ENCODE assay signal across 8 cellular contexts in the genomic region with DNA sequence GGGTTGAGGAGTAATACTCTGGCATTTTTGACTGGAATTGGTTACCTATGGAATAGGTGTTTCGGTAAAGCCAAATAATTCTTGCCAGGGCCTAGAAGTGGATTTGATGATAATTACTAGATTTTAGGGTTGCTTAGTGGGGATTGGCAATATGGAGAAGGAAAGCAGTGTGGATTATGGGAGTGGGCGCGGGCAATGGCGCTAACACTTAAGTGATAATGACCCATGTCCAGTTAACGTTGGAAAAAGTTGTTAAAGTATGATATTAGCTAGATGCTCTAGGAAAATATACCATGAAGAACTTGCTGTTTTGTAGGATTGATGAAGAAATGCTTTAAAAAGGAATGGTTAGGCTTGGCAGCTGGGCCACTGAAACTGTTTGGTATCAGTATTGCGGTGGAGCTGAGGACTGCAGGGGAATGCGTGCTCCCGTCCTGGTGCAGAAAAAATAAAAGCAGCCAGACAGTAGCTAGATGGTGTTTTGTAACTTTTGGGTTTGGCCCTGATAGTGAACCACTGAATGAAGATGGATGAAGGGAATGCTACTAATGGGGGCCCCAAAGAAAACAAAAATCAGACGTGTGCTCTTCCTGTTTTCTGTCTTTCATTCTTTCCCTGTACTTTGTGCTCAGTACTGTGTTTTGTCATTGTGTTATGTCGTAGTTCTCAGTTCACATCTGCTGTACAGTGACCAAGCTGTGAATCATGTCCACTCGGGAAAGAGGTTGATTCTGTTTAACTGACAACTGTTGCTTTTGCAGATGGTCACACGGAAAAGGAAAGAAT. TPM values are rescaled to one million over a fixed set of nuclear protein-coding genes. Genes with fewer than 3 reads are reported as not detected.
DNase-seq lines count a peak whose midpoint lies in the region; ATAC-seq and TF ChIP-seq lines count a peak whose summit lies in the region.

No MANE protein-coding gene starts in this region.

- H3K27me3 Mint-ChIP-seq in activated CD4-positive, alpha-beta memory T cell treated with anti-CD3 and anti-CD28 coated beads for 36 hours, result peaks cover 2% of the 10 kb centered on the region

- peak overlapping the region; percentile 72 for H3K9ac ChIP-seq in neural cell (ENCODE audit: low read length)

- peak overlapping the region; percentile 79 for H2AFZ ChIP-seq in neural cell (ENCODE audit: low read depth, low read length)

- TF ChIP-seq EP300 in neural cell (conservative IDR thresholded peaks at IDR 0.05; ENCODE audit: poor library complexity, severe bottlenecking), result no peak

- H3K27ac Mint-ChIP-seq in activated CD4-positive, alpha-beta memory T cell treated with anti-CD3 and anti-CD28 coated beads for 36 hours, result peak overlapping the region; percentile 85

- H3K36me3 Mint-ChIP-seq in activated CD4-positive, alpha-beta memory T cell treated with anti-CD3 and anti-CD28 coated beads for 36 hours, result peaks cover 1% of the 10 kb centered on the region

- peaks cover 29% of the 10 kb centered on the region for H3K79me2 ChIP-seq in neural cell (replicated peaks; ENCODE audit: insufficient read depth, low read length)

- peaks cover 24% of the 10 kb centered on the region for H3K4me1 Mint-ChIP-seq in activated CD4-positive, alpha-beta memory T cell treated with anti-CD3 and anti-CD28 coated beads for 36 hours (ENCODE audit: low read depth)

- H3K4me2 ChIP-seq in neural cell (ENCODE audit: low read length), result peak overlapping the region; percentile 72

- DNase-seq in GM06990 (ENCODE audit: extremely low read depth, insufficient read length), result no peak
- DNase-seq in Kasumi-1 (lab: John Stamatoyannopoulos, UW), result peak; percentile 34 to 62
- peak; percentile 50 for DNase-seq in activated CD4-positive, alpha-beta memory T cell treated with anti-CD3 and anti-CD28 coated beads for 36 hours
- DNase-seq in fibroblast of mammary gland (ENCODE audit: low read depth), result peak; percentile 66
- DNase-seq in HK-2 (ENCODE audit: unreplicated experiment), result no peak

- H3K9me3 Mint-ChIP-seq in activated CD4-positive, alpha-beta memory T cell treated with anti-CD3 and anti-CD28 coated beads for 36 hours, result no peaks in the 10 kb centered on the region

- CTCF ChIA-PET in activated CD4-positive, alpha-beta memory T cell treated with anti-CD3 and anti-CD28 coated beads for 36 hours (lab: Charles Lee), result interaction anchor here (0.6 to 2.8 kb wide), 7 partner anchors 22 to 274 kb away, joined by 3 to 21 read pairs (median 4); partner anchors contain the start of gene DDX18

- no peak for TF ChIP-seq RAD21 in neural cell (conservative IDR thresholded peaks at IDR 0.05)

- ATAC-seq in GM21619 (IDR thresholded peaks at IDR 0.05; ENCODE audit: unreplicated experiment) (peak; percentile 25), GM18519 (IDR thresholded peaks at IDR 0.05; ENCODE audit: low FRiP score, unreplicated experiment) (no peak)

- H3K27me3 ChIP-seq in GM06990 (replicated peaks; ENCODE audit: control insufficient read depth, insufficient read depth, low read length) (no peaks in the 10 kb centered on the region), neural cell (ENCODE audit: insufficient read depth, low read depth, low read length) (no peaks in the 10 kb centered on the region)

- no peaks in the 10 kb centered on the region for H4K20me1 ChIP-seq in neural cell (ENCODE audit: insufficient read depth)

- peak overlapping the region; percentile 29 for H3K27ac ChIP-seq in neural cell (ENCODE audit: low read length)

- intact Hi-C loops in activated CD4-positive, alpha-beta memory T cell treated with anti-CD3 and anti-CD28 coated beads for 36 hours (cut with micrococcal nuclease), result loop anchor here (1.0 to 2.0 kb wide), 4 partner anchors 42 to 221 kb away; no protein-coding TSS in a partner anchor

- H3K4me3 Mint-ChIP-seq in activated CD4-positive, alpha-beta memory T cell treated with anti-CD3 and anti-CD28 coated beads for 36 hours, result peak overlapping the region; percentile 89

- no peaks in the 10 kb centered on the region for H3K9me2 ChIP-seq in neural cell (ENCODE audit: insufficient read depth, low read length)

- TF ChIP-seq CTCF in GM06990 (IDR thresholded peaks at IDR 0.05; ENCODE audit: insufficient read depth, low read length, poor library complexity, severe bottlenecking) (no peak), fibroblast of mammary gland (conservative IDR thresholded peaks at IDR 0.05; ENCODE audit: control insufficient read depth, insufficient read depth, low read depth, low read length) (peak; percentile 15), neural cell (IDR thresholded peaks at IDR 0.05; ENCODE audit: poor library complexity, severe bottlenecking) (peak; percentile 52)

- no peaks in the 10 kb centered on the region for H3F3A ChIP-seq in neural cell (ENCODE audit: insufficient read depth, low read length, poor library complexity, severe bottlenecking)

- H3K36me3 ChIP-seq in GM06990 (ENCODE audit: control insufficient read depth, insufficient read depth, low read length) (no peaks in the 10 kb centered on the region), neural cell (ENCODE audit: insufficient read depth, low read length) (no peaks in the 10 kb centered on the region)

- peak overlapping the region; percentile 99 for H3K4me3 ChIP-seq in GM06990 (replicated peaks; ENCODE audit: low read depth, low read length)
- H3K4me3 ChIP-seq in fibroblast of mammary gland (ENCODE audit: control insufficient read depth, low read depth, low read length), result peak overlapping the region; percentile 91
- peak overlapping the region; percentile 77 for H3K4me3 ChIP-seq in neural cell (ENCODE audit: low read length)

- POLR2A ChIA-PET in activated CD4-positive, alpha-beta memory T cell treated with anti-CD3 and anti-CD28 coated beads for 36 hours (lab: Charles Lee), result interaction anchor here (1.2 to 1.6 kb wide), 4 partner anchors 16 to 97 kb away, joined by 4 to 6 read pairs (median 4); partner anchors contain the start of gene CCDC93

- no peaks in the 10 kb centered on the region for H3K9me3 ChIP-seq in neural cell (ENCODE audit: low read length)

TF ChIP-seq in neural cell, 6 proteins besides CTCF, POLR2A, EP300 and RAD21:
- TF ChIP-seq SMC3 (conservative IDR thresholded peaks at IDR 0.05; ENCODE audit: poor library complexity) (no peak), EZH2 (IDR thresholded peaks at IDR 0.05; ENCODE audit: borderline replicate concordance, insufficient read depth, low read length, poor library complexity, severe bottlenecking) (no peak), MXI1 (conservative IDR thresholded peaks at IDR 0.05; ENCODE audit: poor library complexity, severe bottlenecking) (no peak), TAF1 (IDR thresholded peaks at IDR 0.05; ENCODE audit: low read depth) (no peak), POLR2AphosphoS5 (IDR thresholded peaks at IDR 0.05) (no peak), REST (IDR thresholded peaks at IDR 0.05; ENCODE audit: borderline replicate concordance) (no peak)

RNA-seq across cellular contexts. Expression of gene INSIG2, which starts 0.9 kb away (rescaled TPM):
- 10 to 100 TPM; 35.0 to 40.2 TPM for total RNA-seq in activated CD4-positive, alpha-beta memory T cell treated with anti-CD3 and anti-CD28 coated beads for 36 hours
- polyA plus RNA-seq in neural cell, result 27.1 and 30.3 TPM in 2 replicates
- polyA minus RNA-seq in neural cell, result 25.6 and 34.2 TPM in 2 replicates

Comparison
In these comparisons a context has a peak if more than half of its experiments do, and no peak if none do; other contexts are left out.
1. DNase-seq: peak in Kasumi-1 (2 of 2), activated CD4-positive, alpha-beta memory T cell treated with anti-CD3 and anti-CD28 coated beads for 36 hours (single experiment) and fibroblast of mammary gland (single experiment); none in GM06990 (single experiment) and HK-2 (single experiment).
2. Peak in every context shown above with its lines, with median percentiles within 50 percentile points of each other: H3K4me3 ChIP-seq.